In the genomic region with DNA sequence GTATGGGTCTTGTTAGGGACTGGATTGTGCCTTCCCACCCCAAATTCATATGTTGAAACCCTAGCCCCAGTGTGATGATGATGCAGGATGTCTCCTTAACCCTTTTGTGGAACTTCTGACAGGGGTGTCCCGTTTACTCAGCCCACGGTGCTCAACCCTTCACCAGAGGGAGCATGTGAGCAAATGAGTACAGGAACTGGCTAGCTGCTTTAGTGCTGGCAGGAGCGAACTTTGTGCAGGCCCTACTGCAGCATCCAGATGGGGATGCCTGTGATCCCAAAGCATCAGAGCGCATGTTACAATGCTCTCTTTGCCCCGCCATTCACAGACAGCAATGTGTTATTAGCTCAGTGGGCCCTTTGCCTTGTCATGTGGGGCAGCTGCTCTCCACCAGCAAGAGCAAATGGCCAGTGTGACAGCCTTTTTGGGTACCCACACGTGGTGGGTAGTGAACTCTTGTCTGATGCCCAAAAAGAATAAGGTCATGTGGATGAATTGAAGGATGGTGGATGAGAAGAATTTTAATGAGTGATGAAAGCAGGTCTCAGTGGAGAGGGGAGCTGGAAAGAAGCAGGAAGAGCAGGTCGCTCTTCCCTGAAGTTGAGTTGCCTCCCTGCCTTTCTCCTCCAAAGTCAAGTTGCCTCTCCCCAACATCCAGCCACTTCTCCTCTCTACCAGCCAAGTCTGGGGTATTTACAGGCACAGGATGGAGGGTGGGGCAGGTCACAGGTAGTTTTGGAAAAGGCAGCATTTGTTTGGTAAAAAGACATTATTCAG, we compare ENCODE assay signal across 9 cellular contexts.
DNase-seq lines count a peak whose midpoint lies in the region; ATAC-seq and TF ChIP-seq lines count a peak whose summit lies in the region.
"Had no signal": no experiment of that assay in that cellular context is flagged by ENCODE, and none has a peak within 500 bp of the region (broad histone marks: within the 10 kb centered on the region; RNA-seq: fewer than 3 reads in every experiment).

No MANE protein-coding gene starts in this region.

- peak; percentile 16 to 38 for DNase-seq in NCI-H526 (lab: John Stamatoyannopoulos, UW)
- DNase-seq in NCI-H526 treated with DMSO at 0.1 percent for 48 hours (lab: John Stamatoyannopoulos, UW), result no peak
- DNase-seq in epithelial cell of proximal tubule (ENCODE audit: low read depth), result no peak
- DNase-seq in progenitor cell of endocrine pancreas (ENCODE audit: low spot score, unreplicated experiment), result no peak
- no peak for DNase-seq in activated T-cell treated with anti-CD3 and anti-CD28 coated beads, Interleukin-2, amount 50 U/mL, for 48 hours
- no peak for DNase-seq in middle frontal gyrus (ENCODE audit: extremely low spot score, low spot score)
- DNase-seq: NCI-H69 had no signal

- no peaks in the 10 kb centered on the region for H4K20me1 ChIP-seq in OCI-LY3 (ENCODE audit: insufficient read depth, low read length)

- 0 out of 2 replicates have a peak overlapping the region, but pooled peaks have one; percentile 41 for H2AFZ ChIP-seq in OCI-LY3 (ENCODE audit: low read depth, low read length)

- H3K4me2 ChIP-seq in OCI-LY3 (ENCODE audit: low read length), result peak overlapping the region; percentile 35

- no peaks in the 10 kb centered on the region for H3K79me2 ChIP-seq in OCI-LY3 (ENCODE audit: low read length)

- TF ChIP-seq CTCF in OCI-LY3 (IDR thresholded peaks at IDR 0.05; ENCODE audit: low read depth, low read length) (peak; percentile 46), epithelial cell of proximal tubule (conservative IDR thresholded peaks at IDR 0.05; ENCODE audit: low read depth, low read length) (peak; percentile 33), progenitor cell of endocrine pancreas (IDR thresholded peaks at IDR 0.05; ENCODE audit: unreplicated experiment) (peak; percentile 37)

- H3K27ac Mint-ChIP-seq in progenitor cell of endocrine pancreas, result no peak overlapping the region

- no peaks in the 10 kb centered on the region for H3K36me3 ChIP-seq in OCI-LY3 (replicated peaks; ENCODE audit: low read depth, low read length)

- H3K36me3 Mint-ChIP-seq in progenitor cell of endocrine pancreas (ENCODE audit: insufficient read depth), result no peaks in the 10 kb centered on the region

- H3K9me3 Mint-ChIP-seq in progenitor cell of endocrine pancreas (ENCODE audit: low read depth), result no peaks in the 10 kb centered on the region

- no peak overlapping the region for H3K27ac ChIP-seq in OCI-LY3 (ENCODE audit: low read length)

- H3K27me3 Mint-ChIP-seq in progenitor cell of endocrine pancreas, result no peaks in the 10 kb centered on the region

- H3K4me3 Mint-ChIP-seq in progenitor cell of endocrine pancreas (ENCODE audit: low read depth), result no peak overlapping the region

- no peak overlapping the region for H3K4me3 ChIP-seq in OCI-LY3 (ENCODE audit: low read length)
- no peak overlapping the region for H3K4me3 ChIP-seq in epithelial cell of proximal tubule (ENCODE audit: low read depth, low read length)

- no peak for ATAC-seq in HG03280 (IDR thresholded peaks at IDR 0.05; ENCODE audit: unreplicated experiment)

- H3K4me1 ChIP-seq in OCI-LY3 (ENCODE audit: low read length), result 0 out of 2 replicates have a peak, but pooled peaks cover 7% of the 10 kb centered on the region

- H3K9ac ChIP-seq in OCI-LY3 (ENCODE audit: low read length), result no peak overlapping the region

- no peaks in the 10 kb centered on the region for H3K4me1 Mint-ChIP-seq in progenitor cell of endocrine pancreas (ENCODE audit: low read depth)

- no peaks in the 10 kb centered on the region for H3K9me3 ChIP-seq in OCI-LY3 (ENCODE audit: insufficient read depth, low read length)

- H3K27me3 ChIP-seq in OCI-LY3 (ENCODE audit: low read depth, low read length), result no peaks in the 10 kb centered on the region; the same call in 1 of the 2 replicates

Comparison
In these comparisons a context has a peak if more than half of its experiments do, and no peak if none do; other contexts are left out.
1. DNase-seq: peak in NCI-H526 (2 of 2); none in NCI-H526 treated with DMSO at 0.1 percent for 48 hours (single experiment), epithelial cell of proximal tubule (single experiment), progenitor cell of endocrine pancreas (single experiment), activated T-cell treated with anti-CD3 and anti-CD28 coated beads, Interleukin-2, amount 50 U/mL, for 48 hours (0 of 2) and middle frontal gyrus (single experiment).
2. Peak in every context shown above with its lines, with median percentiles within 50 percentile points of each other: CTCF ChIP-seq.